ENCODE assay signal across 1 cellular context in genomic region chr10:122233857-122234348, GRCh38.
A peak's percentile ranks its signal among the peaks of the same experiment; 100 is the strongest.
TF ChIP-seq lines count a peak whose summit lies in the region.

No MANE protein-coding gene starts in this region.

TF ChIP-seq in H1, 55 proteins besides CTCF, POLR2A, EP300 and RAD21 (continued from another document):
- TF ChIP-seq POLR2AphosphoS5 (IDR thresholded peaks at IDR 0.05; ENCODE audit: low read depth, low read length) (0 out of 2 replicates have a peak, but pooled peaks have one; percentile 10), SAP30 (IDR thresholded peaks at IDR 0.05; ENCODE audit: insufficient read depth, insufficient replicate concordance, low read length) (no peak), ASH2L (IDR thresholded peaks at IDR 0.05; ENCODE audit: low read length) (no peak), SRF (IDR thresholded peaks at IDR 0.05; ENCODE audit: low read depth, low read length) (no peak)
TF ChIP-seq in H1: peak in this region for 1.
